Comparison of ENCODE assay signal across 8 cellular contexts in the genomic region with DNA sequence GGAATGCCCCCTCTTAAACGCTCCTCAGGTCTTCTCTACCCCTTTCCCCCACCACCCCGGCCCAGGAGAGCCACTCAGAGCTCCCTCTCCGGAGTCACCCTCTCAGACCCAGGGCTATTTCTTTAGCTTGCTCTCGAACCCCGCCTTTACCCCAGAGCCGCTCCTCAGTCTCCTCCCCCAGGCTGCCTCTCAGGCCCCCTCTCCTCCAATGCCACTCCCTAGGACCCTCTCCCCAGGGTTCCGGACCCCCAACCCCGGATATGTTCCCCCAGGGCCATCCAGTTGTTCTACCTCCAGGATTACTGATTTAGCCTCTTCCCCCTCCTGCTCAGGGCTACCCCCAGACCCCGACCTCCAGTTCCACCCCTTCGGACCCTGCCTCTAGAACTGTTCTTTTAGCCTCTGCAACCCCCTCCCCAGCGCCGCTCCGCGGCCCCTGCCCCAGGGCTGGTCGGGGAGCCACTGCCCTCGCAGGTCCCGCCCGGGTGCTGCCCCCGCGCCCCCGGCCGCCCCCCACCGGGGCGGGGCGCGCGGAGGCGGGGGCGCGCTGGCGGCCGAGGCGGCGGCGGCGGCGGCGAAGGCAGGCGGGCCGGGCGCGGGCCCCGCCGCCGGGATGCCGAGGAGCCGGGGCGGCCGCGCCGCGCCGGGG. TPM values are rescaled to one million over a fixed set of nuclear protein-coding genes. Genes with fewer than 3 reads are reported as not detected.
DNase-seq lines count a peak whose midpoint lies in the region; ATAC-seq and TF ChIP-seq lines count a peak whose summit lies in the region.

Gene MMP24 (plus strand): TSS at position 565 of the 649 bp plus-strand sequence. CDS start 49 bp downstream, at position 614.

- no peaks in the 10 kb centered on the region for H3K4me1 ChIP-seq in OCI-LY1 (ENCODE audit: insufficient read depth, low read length, severe bottlenecking)
- no peaks in the 10 kb centered on the region for H3K4me1 ChIP-seq in psoas muscle

- ATAC-seq in psoas muscle, result peak in 1 of 4 donors; percentile 37
- no peak for ATAC-seq in HG03135 (IDR thresholded peaks at IDR 0.05; ENCODE audit: unreplicated experiment)
- no peak for ATAC-seq in HG03097 (IDR thresholded peaks at IDR 0.05; ENCODE audit: low FRiP score, unreplicated experiment)

- TF ChIP-seq CTCF in OCI-LY1 (IDR thresholded peaks at IDR 0.05; ENCODE audit: low read length) (no peak), endothelial cell (IDR thresholded peaks at IDR 0.05; ENCODE audit: unreplicated experiment) (no peak), psoas muscle (IDR thresholded peaks at IDR 0.05) (no peak)

- H3K9ac ChIP-seq in OCI-LY1 (ENCODE audit: low read length), result no peak within 1 kb of the TSS

- peaks cover 8% of the 10 kb centered on the region for H3K27me3 Mint-ChIP-seq in endothelial cell (ENCODE audit: unreplicated experiment)

- peak within 1 kb of the TSS; percentile 36; the same call in 1 of the 2 replicates for H3K4me2 ChIP-seq in OCI-LY1 (ENCODE audit: low read length)

- H3K4me3 ChIP-seq in OCI-LY1 (ENCODE audit: low read depth, low read length, poor library complexity, severe bottlenecking) (no peak within 1 kb of the TSS), psoas muscle (peak within 1 kb of the TSS; percentile 38)

- no peaks in the 10 kb centered on the region for H3K9me3 ChIP-seq in OCI-LY1 (ENCODE audit: low read length)
- H3K9me3 ChIP-seq in psoas muscle, result no peaks in the 10 kb centered on the region

- DNase-seq in G401 (ENCODE audit: low spot score) (peak; percentile 57), endothelial cell (ENCODE audit: low spot score) (peak; percentile 18), psoas muscle (no peak), DMS114 treated with DMSO at 0.1 percent for 48 hours (lab: John Stamatoyannopoulos, UW; ENCODE audit: unreplicated experiment) (no peak), NCI-H226 (no peak)

- H3K4me3 Mint-ChIP-seq in endothelial cell (ENCODE audit: unreplicated experiment), result peak within 1 kb of the TSS; percentile 90

- no peaks in the 10 kb centered on the region for H3F3A ChIP-seq in OCI-LY1 (ENCODE audit: insufficient read depth, low read length)

- H3K36me3 Mint-ChIP-seq in endothelial cell (ENCODE audit: low read depth, unreplicated experiment), result no peaks in the 10 kb centered on the region

- no peaks in the 10 kb centered on the region for H3K36me3 ChIP-seq in OCI-LY1 (ENCODE audit: insufficient read depth, low read length)
- no peaks in the 10 kb centered on the region for H3K36me3 ChIP-seq in psoas muscle (ENCODE audit: insufficient read depth in 1 of 2, low read depth in 1 of 2)

- no peaks in the 10 kb centered on the region for H4K20me1 ChIP-seq in OCI-LY1 (ENCODE audit: insufficient read depth, low read length)

- WGBS in psoas muscle, 3 donors, result 2 to 4% (median 3%) methylated on average over 16 to 49 of the region's 53 CpGs

- in situ Hi-C loops in G401 (cut with HindIII; ENCODE audit: low sequenced_read_pairs), result no loop called here

- H3K27ac Mint-ChIP-seq in endothelial cell (ENCODE audit: unreplicated experiment), result peak within 1 kb of the TSS; percentile 72

- peaks cover 26% of the 10 kb centered on the region for H3K4me1 Mint-ChIP-seq in endothelial cell (ENCODE audit: unreplicated experiment)

- peaks cover 23% of the 10 kb centered on the region for H3K27me3 ChIP-seq in OCI-LY1 (ENCODE audit: insufficient read depth, low read length)
- H3K27me3 ChIP-seq in psoas muscle (ENCODE audit: insufficient read depth in 3 of 3, low read length in 2 of 3), result peaks cover 2 to 24% (median 3%) of the 10 kb centered on the region in 3 donors

- H3K9me3 Mint-ChIP-seq in endothelial cell (ENCODE audit: unreplicated experiment), result no peaks in the 10 kb centered on the region

- H3K79me2 ChIP-seq in OCI-LY1 (ENCODE audit: insufficient read depth, low read length), result no peaks in the 10 kb centered on the region

- H3K27ac ChIP-seq in OCI-LY1 (ENCODE audit: low read depth, low read length, poor library complexity, severe bottlenecking) (no peak within 1 kb of the TSS), psoas muscle (no peak within 1 kb of the TSS)

- intact Hi-C loops in psoas muscle (cut with DNase I), result no loop called here

- H2AFZ ChIP-seq in OCI-LY1 (ENCODE audit: low read length), result no peak within 1 kb of the TSS

- H3K9me2 ChIP-seq in OCI-LY1 (ENCODE audit: low read depth, low read length), result no peaks in the 10 kb centered on the region

RNA-seq across cellular contexts. Expression of gene MMP24, which starts in this region (rescaled TPM):
- total RNA-seq in G401 (2014; rRNA removed; shearing (Covaris generic)), result 113 and 118 TPM in 2 replicates
- total RNA-seq in endothelial cell (ENCODE audit: unreplicated experiment), result 9.1 TPM
- under 1 TPM in 3 of 4 donors, not detected in 1; 0.17 to 0.27 (median 0.20) TPM for total RNA-seq in psoas muscle
- under 1 TPM; 0.01 to 0.07 (median 0.04) TPM for polyA plus RNA-seq in psoas muscle

Comparison
In these comparisons a context has a peak if more than half of its experiments do, and no peak if none do; other contexts are left out.
1. RNA of gene MMP24 (total RNA-seq): 113 to 118 TPM in G401; 9.1 TPM in endothelial cell (single experiment) and 0.17 to 0.27 TPM in psoas muscle; every median in the first group is over 10 times any median in the second.
2. DNase-seq: peak in G401 (single experiment) and endothelial cell (single experiment); none in psoas muscle (0 of 2), DMS114 treated with DMSO at 0.1 percent for 48 hours (single experiment) and NCI-H226 (single experiment).